8 cellular contexts compared by ENCODE assay signal in the genomic region with DNA sequence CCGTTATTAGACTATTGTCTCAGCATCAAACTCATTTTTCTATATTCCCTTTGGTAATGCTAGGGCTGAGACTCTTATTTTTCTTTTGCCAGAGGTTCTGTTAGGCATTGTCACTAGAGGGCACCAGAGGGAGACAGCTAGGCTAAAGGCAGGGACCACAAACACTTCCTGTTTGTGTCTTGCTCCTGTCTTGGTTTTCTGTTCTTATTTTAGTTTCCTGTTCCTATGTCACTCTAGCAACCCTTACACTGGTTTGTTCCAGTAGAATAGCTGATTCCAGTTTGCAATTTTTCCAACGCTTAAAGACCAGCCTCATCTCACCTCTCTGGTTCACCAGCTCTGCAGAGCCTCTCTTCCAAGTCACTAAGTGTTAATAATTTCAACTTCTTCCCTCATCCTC.
DNase-seq lines count a peak whose midpoint lies in the region; ATAC-seq and TF ChIP-seq lines count a peak whose summit lies in the region.

No MANE protein-coding gene starts in this region.

- WGBS in stomach, 5 donors: 17 to 41% (median 32%) methylated on average over 2 of the region's 2 CpGs

- ATAC-seq in GM19035 (IDR thresholded peaks at IDR 0.05; ENCODE audit: unreplicated experiment) (peak; percentile 100), HG03108 (IDR thresholded peaks at IDR 0.05; ENCODE audit: unreplicated experiment) (peak; percentile 99)

- H3K9me3 ChIP-seq in CD4-positive, alpha-beta memory T cell (ENCODE audit: control insufficient read depth in 1 of 2, low read length in 2 of 2): no peaks in the 10 kb centered on the region
- no peaks in the 10 kb centered on the region for H3K9me3 ChIP-seq in stomach

- H3K36me3 ChIP-seq in CD4-positive, alpha-beta memory T cell (ENCODE audit: insufficient read depth, low read length): no peaks in the 10 kb centered on the region
- no peaks in the 10 kb centered on the region for H3K36me3 ChIP-seq in stomach

- CTCF ChIA-PET in CD4-positive, alpha-beta memory T cell (lab: Charles Lee; ENCODE audit: partially characterized antibody): interaction anchor here (0.7 to 5.6 kb wide), 22 partner anchors 9 to 1048 kb away, joined by 3 to 88 read pairs (median 6); a partner anchor contains a TSS

- H3K9me3 Mint-ChIP-seq in CD4-positive, alpha-beta memory T cell: peaks cover 0 to 2% (median 0%) of the 10 kb centered on the region in 8 donors

- no peak for TF ChIP-seq EP300 in stomach (IDR thresholded peaks at IDR 0.05)

- TF ChIP-seq CTCF in WI38 (IDR thresholded peaks at IDR 0.05; ENCODE audit: low read depth, low read length) (peak; percentile 70), stomach (IDR thresholded peaks at IDR 0.05) (peak in 5 of 7 experiments; percentile 74 to 80 (median 75))

- no peak overlapping the region for H3K27ac Mint-ChIP-seq in CD4-positive, alpha-beta memory T cell

- H3K4me1 ChIP-seq in CD4-positive, alpha-beta memory T cell (ENCODE audit: insufficient read depth, low read length): peaks cover 17% of the 10 kb centered on the region
- peaks cover 0 to 7% (median 2%) of the 10 kb centered on the region in 4 donors for H3K4me1 ChIP-seq in stomach

- H3K4me1 Mint-ChIP-seq in CD4-positive, alpha-beta memory T cell: no peaks in the 10 kb centered on the region

- peaks cover 6 to 11% of the 10 kb centered on the region in 2 donors for H3K27me3 Mint-ChIP-seq in CD4-positive, alpha-beta memory T cell

- H3K27me3 ChIP-seq in CD4-positive, alpha-beta memory T cell (ENCODE audit: insufficient read depth, low read length): no peaks in the 10 kb centered on the region
- H3K27me3 ChIP-seq in stomach: no peaks in the 10 kb centered on the region

- no peak overlapping the region for H3K4me3 Mint-ChIP-seq in CD4-positive, alpha-beta memory T cell

- POLR2A ChIA-PET in CD4-positive, alpha-beta memory T cell (lab: Charles Lee; ENCODE audit: partially characterized antibody): interaction anchor here (0.8 to 1.6 kb wide), 4 partner anchors 140 to 1036 kb away, joined by 3 to 5 read pairs (median 4); no protein-coding TSS in a partner anchor

- H3K4me3 ChIP-seq in CD4-positive, alpha-beta memory T cell (ENCODE audit: low read length in 2 of 2): no peak overlapping the region
- H3K4me3 ChIP-seq in WI38 (ENCODE audit: low read depth, low read length) (no peak overlapping the region), stomach (no peak overlapping the region)

- no peaks in the 10 kb centered on the region for H3K36me3 Mint-ChIP-seq in CD4-positive, alpha-beta memory T cell

- no peak for TF ChIP-seq POLR2A in stomach (IDR thresholded peaks at IDR 0.05)

- peak; percentile 66 to 75 (median 73) for DNase-seq in CD4-positive, alpha-beta memory T cell
- DNase-seq in NCI-H2107 treated with DMSO at 0.1 percent for 48 hours (lab: John Stamatoyannopoulos, UW; ENCODE audit: unreplicated experiment): peak; percentile 14
- peak; percentile 54 for DNase-seq in ecto neural progenitor cell (ENCODE audit: low spot score)
- peak; percentile 86 for DNase-seq in medulla oblongata (ENCODE audit: extremely low spot score)
- peak; percentile 42 for DNase-seq in stomach

- no peak overlapping the region for H3K27ac ChIP-seq in CD4-positive, alpha-beta memory T cell (ENCODE audit: low read depth, low read length)
- H3K27ac ChIP-seq in stomach: no peak overlapping the region

- intact Hi-C loops in CD4-positive, alpha-beta memory T cell (cut with micrococcal nuclease): loop anchor here (1.0 to 5.0 kb wide), 5 partner anchors 287 to 1040 kb away; a partner anchor contains a TSS
- intact Hi-C loops in stomach (cut with DNase I; ENCODE audit: low total_unique reads): no loop called here

Comparison
In these comparisons a context has a peak if more than half of its experiments do, and no peak if none do; other contexts are left out.
1. DNase-seq: peak in every context shown above with its lines; median percentile 86 in medulla oblongata; 73 in CD4-positive, alpha-beta memory T cell; 54 in ecto neural progenitor cell; 42 in stomach; 14 in NCI-H2107 treated with DMSO at 0.1 percent for 48 hours.